ENCODE assay signal across 1 cellular context in the genomic region with DNA sequence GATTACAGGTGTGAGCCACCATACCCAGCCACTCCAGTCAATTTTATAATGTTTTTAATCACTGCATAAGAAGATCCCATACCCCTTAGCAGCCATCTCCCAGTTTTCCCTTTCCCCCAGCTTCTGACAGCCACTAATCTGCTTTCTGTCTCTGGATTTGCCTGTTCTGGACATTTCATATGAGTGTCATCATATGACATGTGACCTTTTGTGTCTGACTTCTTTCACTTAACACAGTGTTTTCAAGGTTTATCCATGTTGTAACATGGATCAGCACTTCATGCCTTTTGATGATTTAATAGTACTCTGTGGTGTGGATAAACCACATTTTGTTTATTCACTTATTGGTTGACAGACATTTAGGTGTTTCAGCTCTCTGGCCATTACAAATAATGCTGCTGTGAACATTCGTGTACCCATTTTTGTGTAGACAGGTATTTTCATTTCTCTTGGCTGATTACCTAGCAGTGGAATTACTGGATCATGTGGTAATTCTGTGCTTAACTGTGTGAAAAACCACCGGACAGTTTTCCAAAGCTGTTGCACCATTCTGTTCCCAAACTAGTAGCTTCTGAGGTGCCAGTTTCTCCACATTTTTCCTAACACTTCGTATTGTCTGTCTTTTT.
A peak's percentile ranks its signal among the peaks of the same experiment; 100 is the strongest.
TF ChIP-seq lines count a peak whose summit lies in the region.

No MANE protein-coding gene starts in this region.

TF ChIP-seq in K562, 482 proteins besides CTCF, POLR2A, EP300 and RAD21 (continued from another document and continues in another):
- TF ChIP-seq, protein P1, sequence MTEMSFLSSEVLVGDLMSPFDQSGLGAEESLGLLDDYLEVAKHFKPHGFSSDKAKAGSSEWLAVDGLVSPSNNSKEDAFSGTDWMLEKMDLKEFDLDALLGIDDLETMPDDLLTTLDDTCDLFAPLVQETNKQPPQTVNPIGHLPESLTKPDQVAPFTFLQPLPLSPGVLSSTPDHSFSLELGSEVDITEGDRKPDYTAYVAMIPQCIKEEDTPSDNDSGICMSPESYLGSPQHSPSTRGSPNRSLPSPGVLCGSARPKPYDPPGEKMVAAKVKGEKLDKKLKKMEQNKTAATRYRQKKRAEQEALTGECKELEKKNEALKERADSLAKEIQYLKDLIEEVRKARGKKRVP (CRISPR knock-in tag; IDR thresholded peaks at IDR 0.05), result peak; percentile 65; the same call in 1 of the 2 replicates
- TF ChIP-seq TGIF2 (CRISPR knock-in tag; IDR thresholded peaks at IDR 0.05) (no peak), ETV1 (tag; conservative IDR thresholded peaks at IDR 0.05; ENCODE audit: low read depth) (0 out of 2 replicates have a peak, but pooled peaks have one; percentile 5), TEAD4 (IDR thresholded peaks at IDR 0.05; ENCODE audit: low read length) (no peak), TEAD4 (CRISPR knock-in tag; IDR thresholded peaks at IDR 0.05; ENCODE audit: borderline replicate concordance) (no peak), NCOA6 (IDR thresholded peaks at IDR 0.05) (no peak), SAFB (IDR thresholded peaks at IDR 0.05; ENCODE audit: borderline replicate concordance, low read depth, low read length) (no peak), ZFPM2 (CRISPR knock-in tag; IDR thresholded peaks at IDR 0.05) (no peak), KHSRP (IDR thresholded peaks at IDR 0.05) (no peak), SNRNP70 (optimal IDR thresholded peaks at IDR 0.05; ENCODE audit: low read depth, low read length) (no peak), RAD51 (IDR thresholded peaks at IDR 0.05; ENCODE audit: borderline replicate concordance, low read depth) (0 out of 2 replicates have a peak, but pooled peaks have one; percentile 34), SMARCC2 (IDR thresholded peaks at IDR 0.05; ENCODE audit: low read depth) (no peak), DMBX1 (CRISPR knock-in tag; IDR thresholded peaks at IDR 0.05; ENCODE audit: borderline replicate concordance) (peak; percentile 9; the same call in 1 of the 2 replicates), NRF1 (conservative IDR thresholded peaks at IDR 0.05 in 1 of 2, IDR thresholded peaks at IDR 0.05 in 1 of 2) (no peak), NONO (IDR thresholded peaks at IDR 0.05; ENCODE audit: low read depth in 2 of 2, low read length in 1 of 2) (no peak), DDX20 (tag; IDR thresholded peaks at IDR 0.05; ENCODE audit: low read depth) (no peak), ZSCAN29 (IDR thresholded peaks at IDR 0.05) (no peak), ZNF586 (CRISPR knock-in tag; conservative IDR thresholded peaks at IDR 0.05) (no peak)
- TF ChIP-seq, protein P2, sequence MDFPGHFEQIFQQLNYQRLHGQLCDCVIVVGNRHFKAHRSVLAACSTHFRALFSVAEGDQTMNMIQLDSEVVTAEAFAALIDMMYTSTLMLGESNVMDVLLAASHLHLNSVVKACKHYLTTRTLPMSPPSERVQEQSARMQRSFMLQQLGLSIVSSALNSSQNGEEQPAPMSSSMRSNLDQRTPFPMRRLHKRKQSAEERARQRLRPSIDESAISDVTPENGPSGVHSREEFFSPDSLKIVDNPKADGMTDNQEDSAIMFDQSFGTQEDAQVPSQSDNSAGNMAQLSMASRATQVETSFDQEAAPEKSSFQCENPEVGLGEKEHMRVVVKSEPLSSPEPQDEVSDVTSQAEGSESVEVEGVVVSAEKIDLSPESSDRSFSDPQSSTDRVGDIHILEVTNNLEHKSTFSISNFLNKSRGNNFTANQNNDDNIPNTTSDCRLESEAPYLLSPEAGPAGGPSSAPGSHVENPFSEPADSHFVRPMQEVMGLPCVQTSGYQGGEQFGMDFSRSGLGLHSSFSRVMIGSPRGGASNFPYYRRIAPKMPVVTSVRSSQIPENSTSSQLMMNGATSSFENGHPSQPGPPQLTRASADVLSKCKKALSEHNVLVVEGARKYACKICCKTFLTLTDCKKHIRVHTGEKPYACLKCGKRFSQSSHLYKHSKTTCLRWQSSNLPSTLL (IDR thresholded peaks at IDR 0.05), result no peak
- TF ChIP-seq, protein P3, sequence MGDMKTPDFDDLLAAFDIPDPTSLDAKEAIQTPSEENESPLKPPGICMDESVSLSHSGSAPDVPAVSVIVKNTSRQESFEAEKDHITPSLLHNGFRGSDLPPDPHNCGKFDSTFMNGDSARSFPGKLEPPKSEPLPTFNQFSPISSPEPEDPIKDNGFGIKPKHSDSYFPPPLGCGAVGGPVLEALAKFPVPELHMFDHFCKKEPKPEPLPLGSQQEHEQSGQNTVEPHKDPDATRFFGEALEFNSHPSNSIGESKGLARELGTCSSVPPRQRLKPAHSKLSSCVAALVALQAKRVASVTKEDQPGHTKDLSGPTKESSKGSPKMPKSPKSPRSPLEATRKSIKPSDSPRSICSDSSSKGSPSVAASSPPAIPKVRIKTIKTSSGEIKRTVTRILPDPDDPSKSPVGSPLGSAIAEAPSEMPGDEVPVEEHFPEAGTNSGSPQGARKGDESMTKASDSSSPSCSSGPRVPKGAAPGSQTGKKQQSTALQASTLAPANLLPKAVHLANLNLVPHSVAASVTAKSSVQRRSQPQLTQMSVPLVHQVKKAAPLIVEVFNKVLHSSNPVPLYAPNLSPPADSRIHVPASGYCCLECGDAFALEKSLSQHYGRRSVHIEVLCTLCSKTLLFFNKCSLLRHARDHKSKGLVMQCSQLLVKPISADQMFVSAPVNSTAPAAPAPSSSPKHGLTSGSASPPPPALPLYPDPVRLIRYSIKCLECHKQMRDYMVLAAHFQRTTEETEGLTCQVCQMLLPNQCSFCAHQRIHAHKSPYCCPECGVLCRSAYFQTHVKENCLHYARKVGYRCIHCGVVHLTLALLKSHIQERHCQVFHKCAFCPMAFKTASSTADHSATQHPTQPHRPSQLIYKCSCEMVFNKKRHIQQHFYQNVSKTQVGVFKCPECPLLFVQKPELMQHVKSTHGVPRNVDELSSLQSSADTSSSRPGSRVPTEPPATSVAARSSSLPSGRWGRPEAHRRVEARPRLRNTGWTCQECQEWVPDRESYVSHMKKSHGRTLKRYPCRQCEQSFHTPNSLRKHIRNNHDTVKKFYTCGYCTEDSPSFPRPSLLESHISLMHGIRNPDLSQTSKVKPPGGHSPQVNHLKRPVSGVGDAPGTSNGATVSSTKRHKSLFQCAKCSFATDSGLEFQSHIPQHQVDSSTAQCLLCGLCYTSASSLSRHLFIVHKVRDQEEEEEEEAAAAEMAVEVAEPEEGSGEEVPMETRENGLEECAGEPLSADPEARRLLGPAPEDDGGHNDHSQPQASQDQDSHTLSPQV (IDR thresholded peaks at IDR 0.05), result peak; percentile 28; the same call in 1 of the 2 replicates
- TF ChIP-seq, protein P4, sequence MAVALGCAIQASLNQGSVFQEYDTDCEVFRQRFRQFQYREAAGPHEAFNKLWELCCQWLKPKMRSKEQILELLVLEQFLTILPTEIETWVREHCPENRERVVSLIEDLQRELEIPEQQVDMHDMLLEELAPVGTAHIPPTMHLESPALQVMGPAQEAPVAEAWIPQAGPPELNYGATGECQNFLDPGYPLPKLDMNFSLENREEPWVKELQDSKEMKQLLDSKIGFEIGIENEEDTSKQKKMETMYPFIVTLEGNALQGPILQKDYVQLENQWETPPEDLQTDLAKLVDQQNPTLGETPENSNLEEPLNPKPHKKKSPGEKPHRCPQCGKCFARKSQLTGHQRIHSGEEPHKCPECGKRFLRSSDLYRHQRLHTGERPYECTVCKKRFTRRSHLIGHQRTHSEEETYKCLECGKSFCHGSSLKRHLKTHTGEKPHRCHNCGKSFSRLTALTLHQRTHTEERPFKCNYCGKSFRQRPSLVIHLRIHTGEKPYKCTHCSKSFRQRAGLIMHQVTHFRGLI (CRISPR knock-in tag; IDR thresholded peaks at IDR 0.05), result 0 out of 2 replicates have a peak, but pooled peaks have one; percentile 43
- TF ChIP-seq, protein P5, sequence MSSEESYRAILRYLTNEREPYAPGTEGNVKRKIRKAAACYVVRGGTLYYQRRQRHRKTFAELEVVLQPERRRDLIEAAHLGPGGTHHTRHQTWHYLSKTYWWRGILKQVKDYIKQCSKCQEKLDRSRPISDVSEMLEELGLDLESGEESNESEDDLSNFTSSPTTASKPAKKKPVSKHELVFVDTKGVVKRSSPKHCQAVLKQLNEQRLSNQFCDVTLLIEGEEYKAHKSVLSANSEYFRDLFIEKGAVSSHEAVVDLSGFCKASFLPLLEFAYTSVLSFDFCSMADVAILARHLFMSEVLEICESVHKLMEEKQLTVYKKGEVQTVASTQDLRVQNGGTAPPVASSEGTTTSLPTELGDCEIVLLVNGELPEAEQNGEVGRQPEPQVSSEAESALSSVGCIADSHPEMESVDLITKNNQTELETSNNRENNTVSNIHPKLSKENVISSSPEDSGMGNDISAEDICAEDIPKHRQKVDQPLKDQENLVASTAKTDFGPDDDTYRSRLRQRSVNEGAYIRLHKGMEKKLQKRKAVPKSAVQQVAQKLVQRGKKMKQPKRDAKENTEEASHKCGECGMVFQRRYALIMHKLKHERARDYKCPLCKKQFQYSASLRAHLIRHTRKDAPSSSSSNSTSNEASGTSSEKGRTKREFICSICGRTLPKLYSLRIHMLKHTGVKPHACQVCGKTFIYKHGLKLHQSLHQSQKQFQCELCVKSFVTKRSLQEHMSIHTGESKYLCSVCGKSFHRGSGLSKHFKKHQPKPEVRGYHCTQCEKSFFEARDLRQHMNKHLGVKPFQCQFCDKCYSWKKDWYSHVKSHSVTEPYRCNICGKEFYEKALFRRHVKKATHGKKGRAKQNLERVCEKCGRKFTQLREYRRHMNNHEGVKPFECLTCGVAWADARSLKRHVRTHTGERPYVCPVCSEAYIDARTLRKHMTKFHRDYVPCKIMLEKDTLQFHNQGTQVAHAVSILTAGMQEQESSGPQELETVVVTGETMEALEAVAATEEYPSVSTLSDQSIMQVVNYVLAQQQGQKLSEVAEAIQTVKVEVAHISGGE (CRISPR knock-in tag; IDR thresholded peaks at IDR 0.05), result no peak
- TF ChIP-seq, protein P6, sequence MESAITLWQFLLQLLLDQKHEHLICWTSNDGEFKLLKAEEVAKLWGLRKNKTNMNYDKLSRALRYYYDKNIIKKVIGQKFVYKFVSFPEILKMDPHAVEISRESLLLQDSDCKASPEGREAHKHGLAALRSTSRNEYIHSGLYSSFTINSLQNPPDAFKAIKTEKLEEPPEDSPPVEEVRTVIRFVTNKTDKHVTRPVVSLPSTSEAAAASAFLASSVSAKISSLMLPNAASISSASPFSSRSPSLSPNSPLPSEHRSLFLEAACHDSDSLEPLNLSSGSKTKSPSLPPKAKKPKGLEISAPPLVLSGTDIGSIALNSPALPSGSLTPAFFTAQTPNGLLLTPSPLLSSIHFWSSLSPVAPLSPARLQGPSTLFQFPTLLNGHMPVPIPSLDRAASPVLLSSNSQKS (CRISPR knock-in tag; IDR thresholded peaks at IDR 0.05), result no peak
- TF ChIP-seq, protein P7, sequence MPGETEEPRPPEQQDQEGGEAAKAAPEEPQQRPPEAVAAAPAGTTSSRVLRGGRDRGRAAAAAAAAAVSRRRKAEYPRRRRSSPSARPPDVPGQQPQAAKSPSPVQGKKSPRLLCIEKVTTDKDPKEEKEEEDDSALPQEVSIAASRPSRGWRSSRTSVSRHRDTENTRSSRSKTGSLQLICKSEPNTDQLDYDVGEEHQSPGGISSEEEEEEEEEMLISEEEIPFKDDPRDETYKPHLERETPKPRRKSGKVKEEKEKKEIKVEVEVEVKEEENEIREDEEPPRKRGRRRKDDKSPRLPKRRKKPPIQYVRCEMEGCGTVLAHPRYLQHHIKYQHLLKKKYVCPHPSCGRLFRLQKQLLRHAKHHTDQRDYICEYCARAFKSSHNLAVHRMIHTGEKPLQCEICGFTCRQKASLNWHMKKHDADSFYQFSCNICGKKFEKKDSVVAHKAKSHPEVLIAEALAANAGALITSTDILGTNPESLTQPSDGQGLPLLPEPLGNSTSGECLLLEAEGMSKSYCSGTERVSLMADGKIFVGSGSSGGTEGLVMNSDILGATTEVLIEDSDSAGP (CRISPR knock-in tag; IDR thresholded peaks at IDR 0.05), result no peak
- TF ChIP-seq, protein P8, sequence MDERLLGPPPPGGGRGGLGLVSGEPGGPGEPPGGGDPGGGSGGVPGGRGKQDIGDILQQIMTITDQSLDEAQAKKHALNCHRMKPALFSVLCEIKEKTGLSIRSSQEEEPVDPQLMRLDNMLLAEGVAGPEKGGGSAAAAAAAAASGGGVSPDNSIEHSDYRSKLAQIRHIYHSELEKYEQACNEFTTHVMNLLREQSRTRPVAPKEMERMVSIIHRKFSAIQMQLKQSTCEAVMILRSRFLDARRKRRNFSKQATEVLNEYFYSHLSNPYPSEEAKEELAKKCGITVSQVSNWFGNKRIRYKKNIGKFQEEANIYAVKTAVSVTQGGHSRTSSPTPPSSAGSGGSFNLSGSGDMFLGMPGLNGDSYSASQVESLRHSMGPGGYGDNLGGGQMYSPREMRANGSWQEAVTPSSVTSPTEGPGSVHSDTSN (CRISPR knock-in tag; IDR thresholded peaks at IDR 0.05; ENCODE audit: low read depth), result no peak
- TF ChIP-seq, protein P8 (tag; conservative IDR thresholded peaks at IDR 0.05; ENCODE audit: low read depth), result no peak
- TF ChIP-seq, protein P9, sequence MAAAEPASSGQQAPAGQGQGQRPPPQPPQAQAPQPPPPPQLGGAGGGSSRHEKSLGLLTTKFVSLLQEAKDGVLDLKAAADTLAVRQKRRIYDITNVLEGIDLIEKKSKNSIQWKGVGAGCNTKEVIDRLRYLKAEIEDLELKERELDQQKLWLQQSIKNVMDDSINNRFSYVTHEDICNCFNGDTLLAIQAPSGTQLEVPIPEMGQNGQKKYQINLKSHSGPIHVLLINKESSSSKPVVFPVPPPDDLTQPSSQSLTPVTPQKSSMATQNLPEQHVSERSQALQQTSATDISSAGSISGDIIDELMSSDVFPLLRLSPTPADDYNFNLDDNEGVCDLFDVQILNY (CRISPR knock-in tag; IDR thresholded peaks at IDR 0.05), result no peak
